Comparison of ENCODE assay signal across 1 cellular context in genomic region chr4:82890913-82891727, GRCh38.
TF ChIP-seq lines count a peak whose summit lies in the region.

TSS of gene SEC31A (minus strand) at chr4:82891153. CDS start at chr4:82881936, 9,217 bp downstream.

TF ChIP-seq in HEK293, 187 proteins besides CTCF, POLR2A, EP300 and RAD21 (continued from another document):
- no peak for TF ChIP-seq ZNF518A (tag by site-specific recombination; conservative IDR thresholded peaks at IDR 0.05; ENCODE audit: low read depth)
- no peak for TF ChIP-seq ZIC2 (tag by site-specific recombination; IDR thresholded peaks at IDR 0.05)
- peak; percentile 39; the same call in 1 of the 2 replicates for TF ChIP-seq MYNN (tag by site-specific recombination; IDR thresholded peaks at IDR 0.05; ENCODE audit: borderline replicate concordance)
- TF ChIP-seq HOXC10 (CRISPR knock-in tag; IDR thresholded peaks at IDR 0.05): no peak
- peak; percentile 53; the same call in 1 of the 2 replicates for TF ChIP-seq SP7 (tag by site-specific recombination; IDR thresholded peaks at IDR 0.05)
- TF ChIP-seq ZNF529 (tag by site-specific recombination; IDR thresholded peaks at IDR 0.05; ENCODE audit: insufficient replicate concordance): peak; percentile 16
- TF ChIP-seq ZNF274 (IDR thresholded peaks at IDR 0.05; ENCODE audit: low read length): no peak
- TF ChIP-seq ZNF274 (tag by site-specific recombination; IDR thresholded peaks at IDR 0.05; ENCODE audit: borderline replicate concordance): no peak
- no peak for TF ChIP-seq ZNF292 (tag by site-specific recombination; IDR thresholded peaks at IDR 0.05; ENCODE audit: borderline replicate concordance, low read depth)
- peak; percentile 62; the same call in 1 of the 2 replicates for TF ChIP-seq ZFHX2 (tag by site-specific recombination; conservative IDR thresholded peaks at IDR 0.05)
- TF ChIP-seq ZNF341 (tag by site-specific recombination; IDR thresholded peaks at IDR 0.05; ENCODE audit: low read depth): peak; percentile 54
- peak; percentile 83 for TF ChIP-seq PBX3 (CRISPR knock-in tag; IDR thresholded peaks at IDR 0.05)
- peak; percentile 51; the same call in 1 of the 2 replicates for TF ChIP-seq ZNF10 (tag by site-specific recombination; IDR thresholded peaks at IDR 0.05)
- TF ChIP-seq KLF7 (tag by site-specific recombination; IDR thresholded peaks at IDR 0.05; ENCODE audit: borderline replicate concordance): peak; percentile 90; the same call in 1 of the 2 replicates
- peak; percentile 94 for TF ChIP-seq ZBTB17 (tag by site-specific recombination; IDR thresholded peaks at IDR 0.05)
- peak; percentile 92 for TF ChIP-seq ZFP37 (tag by site-specific recombination; IDR thresholded peaks at IDR 0.05)
- peak; percentile 76 for TF ChIP-seq ZBTB8A (tag by site-specific recombination; IDR thresholded peaks at IDR 0.05)
